21 cellular contexts compared by ENCODE assay signal in the genomic region with DNA sequence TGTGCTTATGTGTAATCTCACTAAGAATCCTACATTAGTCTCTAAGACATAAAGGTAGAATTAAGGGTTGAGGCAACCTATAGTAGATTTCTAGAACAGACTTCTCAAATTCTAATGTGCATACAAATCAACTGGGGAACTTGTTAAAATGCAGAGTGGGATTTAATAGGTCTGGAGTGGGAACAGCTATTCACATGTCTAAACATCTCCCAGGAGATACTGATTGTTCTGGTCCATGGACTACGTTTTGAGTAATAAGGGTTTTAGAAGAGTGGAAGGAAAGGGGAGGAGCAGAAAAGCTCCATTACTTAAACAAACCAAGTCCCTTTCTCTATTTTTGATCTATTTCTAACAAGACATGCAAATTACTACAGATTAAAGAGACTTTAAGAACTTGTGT.
A peak's percentile ranks its signal among the peaks of the same experiment; 100 is the strongest.
DNase-seq lines count a peak whose midpoint lies in the region; TF ChIP-seq lines count a peak whose summit lies in the region.
"Had no signal": no experiment of that assay in that cellular context is flagged by ENCODE, and none has a peak within 500 bp of the region (broad histone marks: within the 10 kb centered on the region; RNA-seq: fewer than 3 reads in every experiment).

No MANE protein-coding gene starts in this region.

- CTCF ChIA-PET in RWPE1 (lab: Yijun Ruan, JAX): interaction anchor here (0.5 kb wide), 1 partner anchor 218 kb away, joined by 3 read pairs; no protein-coding TSS in a partner anchor

- POLR2A ChIA-PET in RWPE1 (lab: Yijun Ruan, JAX; ENCODE audit: low non-redundant PET): no interaction called here

- H3K27ac ChIP-seq in caudate nucleus (ENCODE audit: low read depth, low read length) (peak overlapping the region; percentile 22), RWPE1 (no peak overlapping the region)

- DNase-seq in NCI-H1417 (lab: John Stamatoyannopoulos, UW) (peak in 2 of 3 experiments; percentile 60 to 84), NCI-H1417 treated with DMSO at 0.1 percent for 48 hours (lab: John Stamatoyannopoulos, UW) (no peak), NCI-H1436 (lab: John Stamatoyannopoulos, UW) (peak; percentile 92), caudate nucleus (lab: John Stamatoyannopoulos, UW) (peak in 2 of 61 donors; percentile 21 to 55), pons (ENCODE audit: low spot score) (peak; percentile 32), RWPE1 (ENCODE audit: low spot score) (no peak), SK-N-DZ (ENCODE audit: low spot score) (no peak), middle frontal gyrus (ENCODE audit: extremely low spot score, low spot score) (no peak)
- DNase-seq: 8988T; BE2C; CD4-positive, alpha-beta memory T cell; DMS153; KBM-7; NCI-H146; NCI-H2081 treated with DMSO at 0.1 percent for 48 hours; NCI-H446 treated with DMSO at 0.1 percent for 48 hours; NCI-H69; OCI-M1; SHP77; SK-N-SH; T-helper 1 cell had no signal

- no peak for TF ChIP-seq CTCF in RWPE1 (conservative IDR thresholded peaks at IDR 0.05; ENCODE audit: low read depth)

Comparison
In these comparisons a context has a peak if more than half of its experiments do, and no peak if none do; other contexts are left out.
1. DNase-seq: peak in NCI-H1417 (2 of 3), NCI-H1436 (single experiment) and pons (single experiment); none in NCI-H1417 treated with DMSO at 0.1 percent for 48 hours (single experiment), RWPE1 (single experiment), SK-N-DZ (single experiment) and middle frontal gyrus (single experiment).